In genomic region chr2:158202151-158202778, GRCh38 we compare ENCODE assay signal across 19 cellular contexts.
DNase-seq lines count a peak whose midpoint lies in the region; ATAC-seq and TF ChIP-seq lines count a peak whose summit lies in the region.
"Had no signal": no experiment of that assay in that cellular context is flagged by ENCODE, and none has a peak within 500 bp of the region (broad histone marks: within the 10 kb centered on the region; RNA-seq: fewer than 3 reads in every experiment).

No MANE protein-coding gene starts in this region.

- H3K36me3 Mint-ChIP-seq in activated T-helper 17 cell treated with anti-CD3 and anti-CD28 coated beads, Interleukin-2, amount 50 U/mL, for 72 hours (ENCODE audit: low read depth) = no peaks in the 10 kb centered on the region
- H3K36me3 Mint-ChIP-seq: activated naive CD8-positive, alpha-beta T cell treated with anti-CD3 and anti-CD28 coated beads for 36 hours had no signal

- no peak overlapping the region for H3K27ac ChIP-seq in RWPE2 (ENCODE audit: poor library complexity, severe bottlenecking)
- H3K27ac ChIP-seq: gastrocnemius medialis, SJSA1 had no signal

- peaks cover 9% of the 10 kb centered on the region for H3K27me3 Mint-ChIP-seq in activated T-helper 17 cell treated with anti-CD3 and anti-CD28 coated beads, Interleukin-2, amount 50 U/mL, for 72 hours
- H3K27me3 Mint-ChIP-seq: B cell; dendritic cell treated with granulocyte-macrophage colony-stimulating factor and Interleukin-4, amounts not matched to agents 40 ng/mL and 50 ng/mL, for 4 days had no signal

- H3K27me3 ChIP-seq in RWPE2 (ENCODE audit: insufficient read depth, poor library complexity, severe bottlenecking) = no peaks in the 10 kb centered on the region
- H3K27me3 ChIP-seq: gastrocnemius medialis, SJSA1 had no signal

- no peaks in the 10 kb centered on the region for H3K4me1 Mint-ChIP-seq in activated T-helper 17 cell treated with anti-CD3 and anti-CD28 coated beads, Interleukin-2, amount 50 U/mL, for 72 hours

- H3K27ac Mint-ChIP-seq in activated T-helper 17 cell treated with anti-CD3 and anti-CD28 coated beads, Interleukin-2, amount 50 U/mL, for 72 hours = no peak overlapping the region
- H3K27ac Mint-ChIP-seq: activated naive CD8-positive, alpha-beta T cell treated with anti-CD3 and anti-CD28 coated beads for 36 hours; B cell; dendritic cell treated with granulocyte-macrophage colony-stimulating factor and Interleukin-4, amounts not matched to agents 40 ng/mL and 50 ng/mL, for 4 days had no signal

- peaks cover 11% of the 10 kb centered on the region for H3K4me1 ChIP-seq in RWPE2 (ENCODE audit: insufficient read depth, poor library complexity, severe bottlenecking)
- H3K4me1 ChIP-seq: gastrocnemius medialis had no signal

- DNase-seq in COR-L47 (lab: John Stamatoyannopoulos, UW) (peak; percentile 88), HT1080 (ENCODE audit: low read depth) (peak; percentile 59), RWPE2 (ENCODE audit: low spot score) (no peak), glomerular endothelial cell (ENCODE audit: extremely low read depth, low read depth, low spot score) (peak; percentile 56), T-helper 2 cell (no peak), GM19240 (ENCODE audit: insufficient read length, low spot score) (no peak)
- DNase-seq: activated CD8-positive, alpha-beta memory T cell treated with anti-CD3 and anti-CD28 coated beads, Interleukin-2, amount 50 U/mL, for 48 hours; activated naive CD8-positive, alpha-beta T cell treated with anti-CD3 and anti-CD28 coated beads for 36 hours; gastrocnemius medialis; GDM1; KBM-7; NCI-H510A had no signal

- H3K4me3 ChIP-seq in RWPE2 (ENCODE audit: severe bottlenecking) = no peak overlapping the region
- H3K4me3 ChIP-seq: gastrocnemius medialis, SJSA1 had no signal

- no peaks in the 10 kb centered on the region for H3K36me3 ChIP-seq in RWPE2 (ENCODE audit: low read depth)
- H3K36me3 ChIP-seq: gastrocnemius medialis, SJSA1 had no signal

- no peak overlapping the region for H3K4me3 Mint-ChIP-seq in activated T-helper 17 cell treated with anti-CD3 and anti-CD28 coated beads, Interleukin-2, amount 50 U/mL, for 72 hours
- H3K4me3 Mint-ChIP-seq: activated naive CD8-positive, alpha-beta T cell treated with anti-CD3 and anti-CD28 coated beads for 36 hours; B cell; dendritic cell treated with granulocyte-macrophage colony-stimulating factor and Interleukin-4, amounts not matched to agents 40 ng/mL and 50 ng/mL, for 4 days; neural crest cell had no signal

- peaks cover 3% of the 10 kb centered on the region for H3K9me3 Mint-ChIP-seq in activated T-helper 17 cell treated with anti-CD3 and anti-CD28 coated beads, Interleukin-2, amount 50 U/mL, for 72 hours
- H3K9me3 Mint-ChIP-seq: activated naive CD8-positive, alpha-beta T cell treated with anti-CD3 and anti-CD28 coated beads for 36 hours; dendritic cell treated with granulocyte-macrophage colony-stimulating factor and Interleukin-4, amounts not matched to agents 40 ng/mL and 50 ng/mL, for 4 days; neural crest cell had no signal

- ATAC-seq in RWPE2 (ENCODE audit: low read depth) = peak; percentile 94
- no peak for ATAC-seq in GM18519 (IDR thresholded peaks at IDR 0.05; ENCODE audit: low FRiP score, unreplicated experiment)
- no peak for ATAC-seq in activated T-helper 17 cell treated with anti-CD3 and anti-CD28 coated beads, Interleukin-2, amount 50 U/mL, for 72 hours (replicated peaks)
- ATAC-seq: gastrocnemius medialis, left lobe of liver had no signal

- TF ChIP-seq CTCF in RWPE2 (IDR thresholded peaks at IDR 0.05; ENCODE audit: poor library complexity, severe bottlenecking) = no peak

- H3K9me3 ChIP-seq in RWPE2 (ENCODE audit: severe bottlenecking) = no peaks in the 10 kb centered on the region
- H3K9me3 ChIP-seq: gastrocnemius medialis, SJSA1 had no signal

Comparison
In these comparisons a context has a peak if more than half of its experiments do, and no peak if none do; other contexts are left out.
1. DNase-seq: peak in COR-L47 (single experiment), HT1080 (single experiment) and glomerular endothelial cell (single experiment); none in RWPE2 (single experiment), T-helper 2 cell (0 of 5) and GM19240 (single experiment).